ENCODE assay signal across 8 cellular contexts in the genomic region with DNA sequence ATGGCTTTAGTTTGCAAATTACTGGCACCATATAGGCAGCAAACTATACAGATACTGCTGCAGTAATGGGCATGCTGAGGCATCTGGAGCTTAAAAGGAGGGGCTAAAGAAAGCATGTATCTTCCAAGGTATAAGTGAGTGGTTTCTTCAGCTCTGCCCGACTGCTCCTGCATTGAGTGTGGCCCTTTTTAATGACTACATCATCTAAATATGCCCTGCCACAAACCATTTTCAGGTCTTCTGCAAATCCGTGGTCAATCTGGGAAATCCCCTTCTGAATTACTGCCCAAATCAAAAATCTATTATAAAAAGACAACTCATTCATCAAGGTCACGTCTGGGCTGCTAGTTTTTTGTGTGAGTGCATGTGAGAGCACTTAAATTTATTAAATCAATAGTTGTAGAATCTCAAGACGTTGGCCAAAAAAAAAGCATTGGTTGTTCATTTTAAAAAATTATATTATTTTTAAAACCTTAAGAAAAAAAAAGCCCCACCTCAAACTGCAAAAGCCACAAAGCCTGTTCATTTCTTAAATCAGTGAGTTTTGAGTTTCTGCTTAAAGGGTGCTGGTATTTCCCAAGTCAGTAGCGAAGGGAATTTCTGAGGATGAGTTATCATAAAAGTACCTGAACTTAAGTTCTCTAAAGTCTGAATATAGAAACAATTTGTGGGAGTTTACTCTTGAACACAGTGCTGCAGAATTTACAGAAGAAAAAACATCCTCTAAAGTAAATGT. TPM values are rescaled to one million over a fixed set of nuclear protein-coding genes. Genes with fewer than 3 reads are reported as not detected.
DNase-seq lines count a peak whose midpoint lies in the region; ATAC-seq lines count a peak whose summit lies in the region.

No MANE protein-coding gene starts in this region.

- no peaks in the 10 kb centered on the region for H3K36me3 ChIP-seq in SJSA1

- peaks cover 52% of the 10 kb centered on the region for H3K4me1 ChIP-seq in SJSA1 (replicated peaks)

- peaks cover 47 to 86% (median 82%) of the 10 kb centered on the region in 4 donors for H3K4me1 Mint-ChIP-seq in naive thymus-derived CD8-positive, alpha-beta T cell

- no peaks in the 10 kb centered on the region for H3K27me3 ChIP-seq in SJSA1 (replicated peaks)

- no peaks in the 10 kb centered on the region for H3K27me3 Mint-ChIP-seq in naive thymus-derived CD8-positive, alpha-beta T cell

- H3K4me3 ChIP-seq in SJSA1: no peak overlapping the region

- H3K9me3 Mint-ChIP-seq in naive thymus-derived CD8-positive, alpha-beta T cell: peaks cover 0 to 3% (median 0%) of the 10 kb centered on the region in 9 donors

- no peaks in the 10 kb centered on the region for H3K9me3 ChIP-seq in SJSA1 (replicated peaks)

- H3K27ac Mint-ChIP-seq in naive thymus-derived CD8-positive, alpha-beta T cell: peak overlapping the region; percentile 86 to 98 (median 92)

- intact Hi-C loops in left colon (cut with DNase I, micrococcal nuclease): no loop called here

- peak overlapping the region in 8 of 10 donors; percentile 52 to 76 (median 65) for H3K4me3 Mint-ChIP-seq in naive thymus-derived CD8-positive, alpha-beta T cell

- H3K36me3 Mint-ChIP-seq in naive thymus-derived CD8-positive, alpha-beta T cell: peaks cover 11 to 59% (median 12%) of the 10 kb centered on the region in 3 donors

- peak overlapping the region; percentile 46 for H3K27ac ChIP-seq in SJSA1

- POLR2A ChIA-PET in naive thymus-derived CD8-positive, alpha-beta T cell (lab: Charles Lee): interaction anchor here (0.6 to 11.0 kb wide), 4 partner anchors 13 to 371 kb away, joined by 3 to 142 read pairs (median 4); partner anchors contain the start of gene LCP1

- peak; percentile 52 for ATAC-seq in GM18858 (IDR thresholded peaks at IDR 0.05; ENCODE audit: unreplicated experiment)
- peak; percentile 49 for ATAC-seq in HG02642 (IDR thresholded peaks at IDR 0.05; ENCODE audit: poor library complexity, unreplicated experiment)
- peak in 1 of 2 donors; percentile 26 for ATAC-seq in naive thymus-derived CD8-positive, alpha-beta T cell
- no peak for ATAC-seq in left colon
- ATAC-seq in HG03135 (IDR thresholded peaks at IDR 0.05; ENCODE audit: unreplicated experiment): no peak

- DNase-seq in SJSA1 (ENCODE audit: low read depth in 1 of 2, low spot score in 2 of 2) (peak; percentile 51 to 58), left colon (no peak), HuH-7.5 (ENCODE audit: low spot score) (no peak), NCI-H1105 treated with DMSO at 0.1 percent for 48 hours (lab: John Stamatoyannopoulos, UW) (no peak)
- DNase-seq in naive thymus-derived CD8-positive, alpha-beta T cell: no peak

RNA-seq across cellular contexts. Expression of gene LCP1, which starts 16.3 kb away (rescaled TPM):
- total RNA-seq in SJSA1 (2014; rRNA removed; shearing (Covaris generic)): 49.3 and 73.0 TPM in 2 replicates
- total RNA-seq in naive thymus-derived CD8-positive, alpha-beta T cell: 100 to 1,000 TPM; 391 to 409 TPM
- 1,000 to 10,000 TPM in 1 of 3 donors, 100 to 1,000 TPM in 2; 834 to 1,034 (median 852) TPM for polyA plus RNA-seq in naive thymus-derived CD8-positive, alpha-beta T cell
- total RNA-seq in left colon: 10 to 100 TPM in 1 of 2 donors, 1 to 10 TPM in 1; 9.4 to 33.4 TPM

RNA-seq across cellular contexts. Expression of gene LRRC63, which starts 46.1 kb away (rescaled TPM):
- total RNA-seq in SJSA1 (2014; rRNA removed; shearing (Covaris generic)): not detected in 2 replicates
- total RNA-seq in naive thymus-derived CD8-positive, alpha-beta T cell: under 1 TPM; 0.52 to 0.62 TPM
- under 1 TPM in 2 of 3 donors, not detected in 1; 0.22 to 0.23 TPM for polyA plus RNA-seq in naive thymus-derived CD8-positive, alpha-beta T cell
- total RNA-seq in left colon: not detected

Comparison
In these comparisons a context has a peak if more than half of its experiments do, and no peak if none do; other contexts are left out.
1. ATAC-seq: peak in GM18858 (single experiment) and HG02642 (single experiment); none in left colon (single experiment) and HG03135 (single experiment).
2. DNase-seq: peak in SJSA1 (2 of 2); none in naive thymus-derived CD8-positive, alpha-beta T cell (0 of 10), left colon (0 of 2), HuH-7.5 (single experiment) and NCI-H1105 treated with DMSO at 0.1 percent for 48 hours (single experiment).